ENCODE assay signal across 10 cellular contexts in the genomic region with DNA sequence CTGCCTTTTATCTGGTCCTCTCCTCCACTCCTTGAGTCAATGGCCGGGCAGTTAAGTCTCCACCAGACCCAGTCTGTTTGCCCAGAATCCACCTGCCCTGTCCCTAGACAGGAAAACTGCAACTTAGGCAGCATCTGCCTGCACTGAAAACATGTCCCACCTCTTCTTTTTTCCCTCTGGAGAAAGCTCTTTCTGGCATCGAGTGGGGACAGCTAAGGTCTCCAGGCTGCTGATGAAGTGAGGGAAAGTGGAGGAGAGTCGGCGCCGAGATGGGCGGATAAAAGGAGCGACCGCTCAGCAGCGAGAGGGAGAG. TPM values are rescaled to one million over a fixed set of nuclear protein-coding genes. Genes with fewer than 3 reads are reported as not detected.
DNase-seq lines count a peak whose midpoint lies in the region; ATAC-seq, FAIRE-seq and TF ChIP-seq lines count a peak whose summit lies in the region.
"Had no signal": no experiment of that assay in that cellular context is flagged by ENCODE, and none has a peak within 500 bp of the region (broad histone marks: within the 10 kb centered on the region; RNA-seq: fewer than 3 reads in every experiment).

No MANE protein-coding gene starts in this region.

- peak overlapping the region; percentile 26; the same call in 1 of the 2 replicates for H2BK5ac ChIP-seq in H1 (ENCODE audit: low read depth, low read length)

- H3K79me1 ChIP-seq in H1 (ENCODE audit: low read depth, low read length), result no peaks in the 10 kb centered on the region

- H4K5ac ChIP-seq in H1 (ENCODE audit: insufficient read length, low read depth, low read length), result peak overlapping the region; percentile 8

- peak overlapping the region; percentile 83 for H2BK120ac ChIP-seq in H1 (replicated peaks; ENCODE audit: low read depth, low read length)

- H3K23ac ChIP-seq in H1 (ENCODE audit: insufficient read length), result no peak overlapping the region

- H2BK15ac ChIP-seq in H1 (ENCODE audit: low read length), result peak overlapping the region; percentile 89; the same call in 1 of the 2 replicates

- H3K14ac ChIP-seq in H1 (ENCODE audit: insufficient read length), result no peak overlapping the region

- H4K20me1 ChIP-seq in H1 (replicated peaks in 1 of 2; ENCODE audit: control insufficient read depth in 1 of 2, insufficient read depth in 2 of 2, low read length in 2 of 2) (no peaks in the 10 kb centered on the region), MM.1S (ENCODE audit: insufficient read depth, low read length) (no peaks in the 10 kb centered on the region)

- DNase-seq in NT2/D1 (ENCODE audit: low read depth, low spot score), result no peak
- DNase-seq in H1 (ENCODE audit: low read depth in 1 of 2, low spot score in 2 of 2), result no peak
- no peak for DNase-seq in MM.1S
- DNase-seq in stimulated activated CD4-positive, alpha-beta T cell treated with anti-CD3 and anti-CD28 coated beads, Interleukin-12 subunit alpha, Interleukin-12 subunit beta, amount 100 ng/mL, for 4 hours, result no peak
- DNase-seq: midbrain had no signal

- H3K9ac ChIP-seq in NT2/D1 (ENCODE audit: insufficient read length, low read depth) (peak overlapping the region; percentile 83), H1 (replicated peaks in 1 of 4; ENCODE audit: extremely low read depth in 1 of 4, low read depth in 3 of 4, low read length in 3 of 4) (peak overlapping the region in 3 of 4 experiments; percentile 65 to 70 (median 66); a peak in 5 of 7 replicates), MM.1S (ENCODE audit: low read length) (no peak overlapping the region)

- H2BK20ac ChIP-seq in H1 (ENCODE audit: low read length), result peak overlapping the region; percentile 97

- 2% methylated on average over 9 of the region's 9 CpGs; no CpG with 5 or more reads in 1 of the 2 experiments for WGBS in H1 (ENCODE audit: extremely low coverage in 1 of 2, insufficient coverage in 1 of 2, insufficient read length in 1 of 2, insufficient replicate concordance in 2 of 2, low coverage in 1 of 2, low lambda C conversion rate in 2 of 2, missing lambda C conversion rate in 1 of 2), 2 experiments

- ATAC-seq in HG03108 (IDR thresholded peaks at IDR 0.05; ENCODE audit: unreplicated experiment), result no peak

- H3K4me1 ChIP-seq in NT2/D1 (ENCODE audit: insufficient read depth, insufficient read length), result no peaks in the 10 kb centered on the region
- H3K4me1 ChIP-seq in H1 (replicated peaks in 1 of 4; ENCODE audit: control insufficient read depth in 3 of 4, insufficient read depth in 4 of 4, low read length in 3 of 4), result peaks cover 1 to 12% (median 8%) of the 10 kb centered on the region in 4 experiments
- H3K4me1 ChIP-seq in neuron (ENCODE audit: insufficient read depth, low read length), result peaks cover 10% of the 10 kb centered on the region
- no peaks in the 10 kb centered on the region for H3K4me1 ChIP-seq in MM.1S (ENCODE audit: low read length)

- POLR2A ChIA-PET in H1 (lab: Charles Lee; ENCODE audit: partially characterized antibody), result interaction anchor here (0.8 to 4.8 kb wide), 11 partner anchors 9 to 94 kb away, joined by 3 to 35 read pairs (median 3); a partner anchor contains a TSS

- peak overlapping the region; percentile 93 for H3K18ac ChIP-seq in H1 (ENCODE audit: extremely low read depth, low read length)

- no peak for TF ChIP-seq POLR2A in H1 (IDR thresholded peaks at IDR 0.05; ENCODE audit: control extremely low read depth in 1 of 2, low read depth in 2 of 2, low read length in 2 of 2)

- H3K4me2 ChIP-seq in H1 (ENCODE audit: insufficient read depth in 1 of 2, low read depth in 2 of 2, low read length in 2 of 2) (peak overlapping the region; percentile 82 to 98), MM.1S (ENCODE audit: low read depth, low read length) (no peak overlapping the region)

- no peaks in the 10 kb centered on the region for H3K9me2 ChIP-seq in MM.1S (replicated peaks; ENCODE audit: insufficient read depth, low read length)

- peak overlapping the region; percentile 56 for H3K56ac ChIP-seq in H1 (replicated peaks; ENCODE audit: insufficient read length, low read depth, low read length)

- no peaks in the 10 kb centered on the region for H3K79me2 ChIP-seq in H1 (ENCODE audit: control insufficient read depth in 1 of 2, insufficient read depth in 2 of 2, low read length in 2 of 2)
- no peaks in the 10 kb centered on the region for H3K79me2 ChIP-seq in MM.1S (ENCODE audit: low read length)

- H3K9me3 ChIP-seq in NT2/D1 (ENCODE audit: insufficient read depth, low read length) (no peaks in the 10 kb centered on the region), H1 (ENCODE audit: insufficient read depth in 2 of 2, low read depth in 1 of 2, low read length in 1 of 2) (peaks cover 0 to 4% of the 10 kb centered on the region in 2 experiments; a peak in 1 of 4 replicates), neuron (ENCODE audit: low read length) (no peaks in the 10 kb centered on the region), MM.1S (replicated peaks; ENCODE audit: insufficient read depth, low read length) (no peaks in the 10 kb centered on the region)

- CTCF ChIA-PET in H1 (lab: Charles Lee; ENCODE audit: partially characterized antibody), result interaction anchor here (0.6 to 3.6 kb wide), 7 partner anchors 11 to 78 kb away, joined by 3 to 20 read pairs (median 3); a partner anchor contains a TSS

- 0 out of 2 replicates have a peak overlapping the region, but pooled peaks have one; percentile 20 for H3K27ac ChIP-seq in H1 (ENCODE audit: low read depth, low read length)
- no peak overlapping the region for H3K27ac ChIP-seq in MM.1S (ENCODE audit: low read length)

- H4K8ac ChIP-seq in H1 (ENCODE audit: extremely low read depth, insufficient read depth, low read length), result peak overlapping the region; percentile 97

- H3K23me2 ChIP-seq in H1 (ENCODE audit: low read depth, low read length), result peaks cover 13% of the 10 kb centered on the region

- H2AFZ ChIP-seq in H1 (ENCODE audit: low read length) (peak overlapping the region; percentile 94), neuron (ENCODE audit: low read depth, low read length) (peak overlapping the region; percentile 100), MM.1S (ENCODE audit: low read length) (no peak overlapping the region)

- H3K4ac ChIP-seq in H1 (replicated peaks; ENCODE audit: insufficient read length, low read depth, low read length), result peak overlapping the region; percentile 13

- TF ChIP-seq CTCF in H1 (IDR thresholded peaks at IDR 0.05; ENCODE audit: control extremely low read depth in 1 of 3, insufficient read depth in 1 of 3, low read depth in 1 of 3, low read length in 3 of 3) (no peak), MM.1S (IDR thresholded peaks at IDR 0.05; ENCODE audit: low read length) (no peak)

- H3K36me3 ChIP-seq in NT2/D1 (ENCODE audit: insufficient read depth, insufficient read length, low read length) (no peaks in the 10 kb centered on the region), H1 (ENCODE audit: control insufficient read depth in 2 of 4, insufficient read depth in 4 of 4, low read length in 3 of 4) (no peaks in the 10 kb centered on the region), neuron (ENCODE audit: insufficient read depth, low read length) (no peaks in the 10 kb centered on the region), MM.1S (replicated peaks; ENCODE audit: insufficient read depth, low read length) (no peaks in the 10 kb centered on the region)

- TF ChIP-seq RAD21 in H1 (IDR thresholded peaks at IDR 0.05 in 1 of 2, conservative IDR thresholded peaks at IDR 0.05 in 1 of 2; ENCODE audit: low read depth in 2 of 2, low read length in 2 of 2), result no peak

- no peaks in the 10 kb centered on the region for H3F3A ChIP-seq in MM.1S (ENCODE audit: insufficient read depth, low read length)

- H4K91ac ChIP-seq in H1 (replicated peaks; ENCODE audit: insufficient read length, low read length), result peak overlapping the region; percentile 34

- H2AK5ac ChIP-seq in H1 (ENCODE audit: low read depth, low read length), result no peak overlapping the region

- H3K4me3 ChIP-seq in GM08714 (ENCODE audit: low read length), result peak overlapping the region; percentile 17; the same call in 1 of the 2 replicates
- peak overlapping the region; percentile 53 for H3K4me3 ChIP-seq in NT2/D1 (ENCODE audit: insufficient read length, low read depth)
- H3K4me3 ChIP-seq in H1 (ENCODE audit: extremely low read depth in 1 of 4, insufficient read depth in 2 of 4, low read depth in 3 of 4, low read length in 4 of 4), result peak overlapping the region; percentile 46 to 65 (median 54)
- peak overlapping the region; percentile 42 for H3K4me3 ChIP-seq in neuron (ENCODE audit: low read length)
- H3K4me3 ChIP-seq in MM.1S (ENCODE audit: low read length), result no peak overlapping the region

- H2BK12ac ChIP-seq in H1 (ENCODE audit: low read depth, low read length), result peak overlapping the region; percentile 69

- no peak for TF ChIP-seq EP300 in H1 (IDR thresholded peaks at IDR 0.05; ENCODE audit: borderline replicate concordance in 1 of 2, low read depth in 2 of 2, low read length in 2 of 2)

- FAIRE-seq in H1 (lab: Jason Lieb, UNC), result peak; percentile 66
- FAIRE-seq: endometrium had no signal

- H3K27me3 ChIP-seq in NT2/D1 (ENCODE audit: insufficient read depth, insufficient read length) (peaks cover 15% of the 10 kb centered on the region), H1 (replicated peaks in 1 of 4; ENCODE audit: control insufficient read depth in 3 of 4, extremely low read depth in 1 of 4, insufficient read depth in 3 of 4, low read length in 3 of 4) (peaks cover 0 to 11% (median 8%) of the 10 kb centered on the region in 4 experiments; a peak in 6 of 7 replicates), neuron (ENCODE audit: insufficient read depth, low read length) (peaks cover 74% of the 10 kb centered on the region), MM.1S (replicated peaks; ENCODE audit: insufficient read depth, low read length) (no peaks in the 10 kb centered on the region)

TF ChIP-seq in H1, 55 proteins besides CTCF, POLR2A, EP300 and RAD21 (continues in another document):
- no peak for TF ChIP-seq SIX5 (IDR thresholded peaks at IDR 0.05; ENCODE audit: low read depth, low read length)

RNA-seq across cellular contexts. Expression of a gene that starts 0.2 kb away (rescaled TPM):
- 8.6 and 10.6 TPM in 2 replicates for total RNA-seq in H1 (2021; fragmentation: NEBNext Ultra II Directional; extraction: Animal tissue kit (Norgen Biotek cat#: 25700))
- polyA plus RNA-seq in H1 (2011; rRNA removed), result 12.4 and 14.2 TPM in 2 replicates
- polyA plus RNA-seq in H1 (2011; cell fraction: cytosol; rRNA removed), result 8.7 TPM
- polyA plus RNA-seq in H1 (2011; cell fraction: nucleus; rRNA removed), result 9.1 TPM
- 5.7 to 7.5 TPM (median 6.5 TPM) in 4 replicates for polyA plus RNA-seq in H1 (2012, experiment 1 of 2)
- polyA plus RNA-seq in H1 (2012, experiment 2 of 2), result 9.7 TPM
- 14.1 TPM for polyA plus RNA-seq in H1 (2013, experiment 1 of 2)
- polyA plus RNA-seq in H1 (2013, experiment 2 of 2), result 14.8 TPM
- 1.3 and 3.0 TPM in 2 replicates for polyA minus RNA-seq in H1 (2011; rRNA and poly(A)+ RNA removed)
- polyA minus RNA-seq in H1 (2011; cell fraction: cytosol; rRNA and poly(A)+ RNA removed), result 3.2 TPM
- 9.2 TPM for polyA minus RNA-seq in H1 (2011; cell fraction: nucleus; rRNA and poly(A)+ RNA removed)
- total RNA-seq: M059J had no signal
